Comparison of ENCODE assay signal across 2 cellular contexts in genomic region chr19:3004522-3004921, GRCh38.
TF ChIP-seq lines count a peak whose summit lies in the region.

No MANE protein-coding gene starts in this region.

TF ChIP-seq in HEK293, 187 proteins besides CTCF, POLR2A, EP300 and RAD21:
- TF ChIP-seq ZNF398 (tag by site-specific recombination; IDR thresholded peaks at IDR 0.05) (no peak), GLI4 (tag by site-specific recombination; IDR thresholded peaks at IDR 0.05) (no peak), PRDM10 (tag by site-specific recombination; IDR thresholded peaks at IDR 0.05) (no peak), ZNF561 (tag by site-specific recombination; IDR thresholded peaks at IDR 0.05; ENCODE audit: borderline replicate concordance) (no peak), ZFP3 (tag by site-specific recombination; IDR thresholded peaks at IDR 0.05; ENCODE audit: low read depth) (peak; percentile 96), ZNF223 (tag by site-specific recombination; IDR thresholded peaks at IDR 0.05) (no peak), ZNF114 (tag by site-specific recombination; IDR thresholded peaks at IDR 0.05) (no peak), TSHZ1 (tag by site-specific recombination; IDR thresholded peaks at IDR 0.05; ENCODE audit: borderline replicate concordance) (no peak)

TF ChIP-seq in IMR-90, 13 proteins besides CTCF, POLR2A, EP300 and RAD21:
- no peak for TF ChIP-seq MXI1 (IDR thresholded peaks at IDR 0.05; ENCODE audit: borderline replicate concordance, low read depth, low read length)
- no peak for TF ChIP-seq ELK1 (IDR thresholded peaks at IDR 0.05; ENCODE audit: borderline replicate concordance, low read depth, low read length)
- TF ChIP-seq USF2 (IDR thresholded peaks at IDR 0.05; ENCODE audit: low read depth, low read length): no peak
